ENCODE assay signal across 1 cellular context in genomic region chr2:28390241-28390856, GRCh38.
TF ChIP-seq lines count a peak whose summit lies in the region.

No MANE protein-coding gene starts in this region.

TF ChIP-seq in HepG2, 621 proteins besides CTCF, POLR2A, EP300 and RAD21 (continued from another document and continues in another):
- peak; percentile 47; the same call in 1 of the 2 replicates for TF ChIP-seq HOXD1 (CRISPR knock-in tag; IDR thresholded peaks at IDR 0.05)
- no peak; the same call in 1 of the 2 replicates for TF ChIP-seq ZNF550 (CRISPR knock-in tag; IDR thresholded peaks at IDR 0.05; ENCODE audit: borderline replicate concordance)
- TF ChIP-seq ISX (CRISPR knock-in tag; conservative IDR thresholded peaks at IDR 0.05): no peak
- TF ChIP-seq AGO2 (optimal IDR thresholded peaks at IDR 0.05; ENCODE audit: low read depth, low read length): no peak
- TF ChIP-seq NRL (CRISPR knock-in tag; IDR thresholded peaks at IDR 0.05; ENCODE audit: borderline replicate concordance): 0 out of 2 replicates have a peak, but pooled peaks have one; percentile 78
- TF ChIP-seq ZNF251 (CRISPR knock-in tag; IDR thresholded peaks at IDR 0.05): no peak
- no peak for TF ChIP-seq HMG20A (CRISPR knock-in tag; IDR thresholded peaks at IDR 0.05; ENCODE audit: borderline replicate concordance)
- TF ChIP-seq ZNF101 (CRISPR knock-in tag; IDR thresholded peaks at IDR 0.05; ENCODE audit: borderline replicate concordance, low read depth): no peak
- no peak for TF ChIP-seq KDM5A (IDR thresholded peaks at IDR 0.05; ENCODE audit: borderline replicate concordance, low read length)
- TF ChIP-seq ZIK1 (CRISPR knock-in tag; IDR thresholded peaks at IDR 0.05; ENCODE audit: borderline replicate concordance, low read depth): no peak
- no peak for TF ChIP-seq ZNF597 (CRISPR knock-in tag; IDR thresholded peaks at IDR 0.05)
- TF ChIP-seq ZBTB39 (CRISPR knock-in tag; IDR thresholded peaks at IDR 0.05): no peak
- no peak for TF ChIP-seq ZNF850 (CRISPR knock-in tag; conservative IDR thresholded peaks at IDR 0.05)
- TF ChIP-seq ARHGAP35 (CRISPR knock-in tag; IDR thresholded peaks at IDR 0.05; ENCODE audit: borderline replicate concordance): no peak
- TF ChIP-seq PAF1 (CRISPR knock-in tag; IDR thresholded peaks at IDR 0.05): no peak
- peak; percentile 74 for TF ChIP-seq IRF2 (CRISPR knock-in tag; IDR thresholded peaks at IDR 0.05)
- TF ChIP-seq ZSCAN30 (CRISPR knock-in tag; IDR thresholded peaks at IDR 0.05): no peak
- TF ChIP-seq CAMTA2 (CRISPR knock-in tag; IDR thresholded peaks at IDR 0.05; ENCODE audit: borderline replicate concordance): 0 out of 2 replicates have a peak, but pooled peaks have one; percentile 76
- TF ChIP-seq SNAI1 (CRISPR knock-in tag; IDR thresholded peaks at IDR 0.05; ENCODE audit: borderline replicate concordance): peak; percentile 83; the same call in 1 of the 2 replicates
- peak; percentile 43; the same call in 1 of the 2 replicates for TF ChIP-seq HOXA5 (CRISPR knock-in tag; IDR thresholded peaks at IDR 0.05)
- peak; percentile 68 for TF ChIP-seq DMAP1 (CRISPR knock-in tag; IDR thresholded peaks at IDR 0.05)
- TF ChIP-seq TAF15 (IDR thresholded peaks at IDR 0.05; ENCODE audit: low read depth, low read length, poor library complexity, severe bottlenecking): peak; percentile 43
- TF ChIP-seq ZNF230 (CRISPR knock-in tag; IDR thresholded peaks at IDR 0.05): peak; percentile 7; the same call in 1 of the 2 replicates
- TF ChIP-seq IRF9 (CRISPR knock-in tag; IDR thresholded peaks at IDR 0.05; ENCODE audit: borderline replicate concordance): peak; percentile 18; the same call in 1 of the 2 replicates
- TF ChIP-seq ZNF549 (CRISPR knock-in tag; IDR thresholded peaks at IDR 0.05): no peak
- TF ChIP-seq JUND (CRISPR knock-in tag; IDR thresholded peaks at IDR 0.05): no peak
- peak; percentile 43; the same call in 1 of the 2 replicates for TF ChIP-seq SIN3A (IDR thresholded peaks at IDR 0.05; ENCODE audit: borderline replicate concordance, low read depth, low read length)
- TF ChIP-seq ZNF276 (CRISPR knock-in tag; IDR thresholded peaks at IDR 0.05; ENCODE audit: low read depth): no peak
- TF ChIP-seq RNF2 (conservative IDR thresholded peaks at IDR 0.05; ENCODE audit: low read depth): peak; percentile 63; the same call in 1 of the 2 replicates
- TF ChIP-seq ELF4 (CRISPR knock-in tag; IDR thresholded peaks at IDR 0.05; ENCODE audit: borderline replicate concordance): no peak
- TF ChIP-seq MLXIP (CRISPR knock-in tag; IDR thresholded peaks at IDR 0.05; ENCODE audit: borderline replicate concordance): no peak
- TF ChIP-seq HIC2 (CRISPR knock-in tag; IDR thresholded peaks at IDR 0.05; ENCODE audit: low read depth): no peak
- TF ChIP-seq THRA (CRISPR knock-in tag; IDR thresholded peaks at IDR 0.05; ENCODE audit: borderline replicate concordance): no peak; the same call in 1 of the 2 replicates
- no peak for TF ChIP-seq ZNF331 (CRISPR knock-in tag; IDR thresholded peaks at IDR 0.05)
- peak; percentile 69 for TF ChIP-seq IKZF4 (CRISPR knock-in tag; IDR thresholded peaks at IDR 0.05; ENCODE audit: borderline replicate concordance, low read depth, not compliant biosample characterization)
- peak; percentile 3; the same call in 1 of the 2 replicates for TF ChIP-seq RARA (CRISPR knock-in tag; IDR thresholded peaks at IDR 0.05)
- no peak for TF ChIP-seq ZNF513 (CRISPR knock-in tag; conservative IDR thresholded peaks at IDR 0.05)
- TF ChIP-seq RFX3 (CRISPR knock-in tag; IDR thresholded peaks at IDR 0.05): no peak
